In the genomic region with DNA sequence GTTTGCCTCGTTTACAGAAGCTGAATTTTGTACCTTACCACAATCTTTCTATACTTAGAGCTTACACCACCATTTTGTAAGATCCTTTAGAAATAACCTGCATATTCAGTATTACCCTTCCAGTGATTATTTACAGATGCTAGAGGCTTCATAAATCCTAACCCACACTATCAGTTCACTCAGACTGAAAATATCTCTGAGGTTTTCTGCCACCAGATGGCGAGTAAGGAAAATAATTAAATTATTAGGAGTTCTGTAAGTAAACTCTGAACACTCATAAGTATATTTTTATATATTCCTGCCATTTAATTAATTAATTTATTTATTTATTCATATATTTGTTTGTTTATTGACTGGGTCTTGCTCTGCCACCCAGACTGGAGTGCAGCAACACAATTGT, we compare ENCODE assay signal across 1 cellular context.
TF ChIP-seq lines count a peak whose summit lies in the region.

No MANE protein-coding gene starts in this region.

TF ChIP-seq in WTC11, 78 proteins besides CTCF, POLR2A, EP300 and RAD21 (continued from another document):
- TF ChIP-seq STAT6 (CRISPR knock-in tag; conservative IDR thresholded peaks at IDR 0.05; ENCODE audit: low read depth) (no peak), MAX (CRISPR knock-in tag; IDR thresholded peaks at IDR 0.05) (no peak), HMGXB4 (CRISPR knock-in tag; IDR thresholded peaks at IDR 0.05) (no peak), NR1H2 (CRISPR knock-in tag; IDR thresholded peaks at IDR 0.05) (no peak), HMGA2 (CRISPR knock-in tag; IDR thresholded peaks at IDR 0.05) (peak; percentile 48; the same call in 1 of the 2 replicates)
- TF ChIP-seq, protein P1, sequence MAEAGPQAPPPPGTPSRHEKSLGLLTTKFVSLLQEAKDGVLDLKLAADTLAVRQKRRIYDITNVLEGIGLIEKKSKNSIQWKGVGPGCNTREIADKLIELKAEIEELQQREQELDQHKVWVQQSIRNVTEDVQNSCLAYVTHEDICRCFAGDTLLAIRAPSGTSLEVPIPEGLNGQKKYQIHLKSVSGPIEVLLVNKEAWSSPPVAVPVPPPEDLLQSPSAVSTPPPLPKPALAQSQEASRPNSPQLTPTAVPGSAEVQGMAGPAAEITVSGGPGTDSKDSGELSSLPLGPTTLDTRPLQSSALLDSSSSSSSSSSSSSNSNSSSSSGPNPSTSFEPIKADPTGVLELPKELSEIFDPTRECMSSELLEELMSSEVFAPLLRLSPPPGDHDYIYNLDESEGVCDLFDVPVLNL (CRISPR knock-in tag; IDR thresholded peaks at IDR 0.05; ENCODE audit: borderline replicate concordance, low read depth), result no peak
- TF ChIP-seq, protein P2, sequence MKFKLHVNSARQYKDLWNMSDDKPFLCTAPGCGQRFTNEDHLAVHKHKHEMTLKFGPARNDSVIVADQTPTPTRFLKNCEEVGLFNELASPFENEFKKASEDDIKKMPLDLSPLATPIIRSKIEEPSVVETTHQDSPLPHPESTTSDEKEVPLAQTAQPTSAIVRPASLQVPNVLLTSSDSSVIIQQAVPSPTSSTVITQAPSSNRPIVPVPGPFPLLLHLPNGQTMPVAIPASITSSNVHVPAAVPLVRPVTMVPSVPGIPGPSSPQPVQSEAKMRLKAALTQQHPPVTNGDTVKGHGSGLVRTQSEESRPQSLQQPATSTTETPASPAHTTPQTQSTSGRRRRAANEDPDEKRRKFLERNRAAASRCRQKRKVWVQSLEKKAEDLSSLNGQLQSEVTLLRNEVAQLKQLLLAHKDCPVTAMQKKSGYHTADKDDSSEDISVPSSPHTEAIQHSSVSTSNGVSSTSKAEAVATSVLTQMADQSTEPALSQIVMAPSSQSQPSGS (CRISPR knock-in tag; IDR thresholded peaks at IDR 0.05; ENCODE audit: borderline replicate concordance, low read depth), result no peak
- TF ChIP-seq, protein P3, sequence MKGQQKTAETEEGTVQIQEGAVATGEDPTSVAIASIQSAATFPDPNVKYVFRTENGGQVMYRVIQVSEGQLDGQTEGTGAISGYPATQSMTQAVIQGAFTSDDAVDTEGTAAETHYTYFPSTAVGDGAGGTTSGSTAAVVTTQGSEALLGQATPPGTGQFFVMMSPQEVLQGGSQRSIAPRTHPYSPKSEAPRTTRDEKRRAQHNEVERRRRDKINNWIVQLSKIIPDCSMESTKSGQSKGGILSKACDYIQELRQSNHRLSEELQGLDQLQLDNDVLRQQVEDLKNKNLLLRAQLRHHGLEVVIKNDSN (CRISPR knock-in tag; IDR thresholded peaks at IDR 0.05), result no peak
